ENCODE assay signal across 10 cellular contexts in genomic region chr2:219407343-219407742, GRCh38. TPM values are rescaled to one million over a fixed set of nuclear protein-coding genes. Genes with fewer than 3 reads are reported as not detected.
A peak's percentile ranks its signal among the peaks of the same experiment; 100 is the strongest.
DNase-seq lines count a peak whose midpoint lies in the region; ATAC-seq and TF ChIP-seq lines count a peak whose summit lies in the region.
"Not testable (repeated sequence)": the region's sequence is repeated elsewhere in the genome, so short reads cannot be mapped to it uniquely, and the experiment has no call there.
"Had no signal": no experiment of that assay in that cellular context is flagged by ENCODE, and none has a peak within 500 bp of the region (broad histone marks: within the 10 kb centered on the region; RNA-seq: fewer than 3 reads in every experiment).

No MANE protein-coding gene starts in this region.

- TF ChIP-seq POLR2A in stomach (IDR thresholded peaks at IDR 0.05), result not testable (repeated sequence)

- not testable (repeated sequence) for ATAC-seq in heart right ventricle, psoas muscle

- not testable (repeated sequence) for TF ChIP-seq RAD21 in SK-N-SH (IDR thresholded peaks at IDR 0.05; ENCODE audit: low read length)

- H3K27ac ChIP-seq in ACC112 (ENCODE audit: low read depth, low read length) (peak overlapping the region; percentile 57), SK-N-SH (ENCODE audit: low read depth in 2 of 2, low read length in 1 of 2) (peak overlapping the region in 1 of 2 experiments; percentile 80; a peak in 2 of 4 replicates), esophagus (ENCODE audit: low read depth in 2 of 2, low read length in 1 of 2) (peak overlapping the region; percentile 69 to 70), heart right ventricle (peak overlapping the region; percentile 35 to 96 (median 86)), mesodermal cell (ENCODE audit: low read depth, low read length, severe bottlenecking) (peak overlapping the region; percentile 90), psoas muscle (peak overlapping the region; percentile 98), stomach (peak overlapping the region in 4 of 5 donors; percentile 73 to 93 (median 79))

- H3K9ac ChIP-seq in SK-N-SH, result peak overlapping the region; percentile 8; the same call in 1 of the 2 replicates

- H2AFZ ChIP-seq in ACC112 (ENCODE audit: low read length, unreplicated experiment), result not testable (repeated sequence)
- H2AFZ ChIP-seq in SK-N-SH (ENCODE audit: low read depth), result peak overlapping the region; percentile 9; the same call in 1 of the 2 replicates

- not testable (repeated sequence) for H3K9me2 ChIP-seq in SK-N-SH

- not testable (repeated sequence) for DNase-seq in SK-N-SH, heart right ventricle, psoas muscle, stomach

- H4K20me1 ChIP-seq in SK-N-SH (ENCODE audit: insufficient read depth), result not testable (repeated sequence)

- 72% methylated on average over 5 of the region's 5 CpGs for WGBS in SK-N-SH (ENCODE audit: low lambda C conversion rate)
- 60 to 70% methylated on average over 5 of the region's 5 CpGs for WGBS in esophagus, 2 donors
- 68 to 78% methylated on average over 5 of the region's 5 CpGs for WGBS in heart right ventricle, 2 donors
- WGBS in mesodermal cell (ENCODE audit: insufficient coverage in 2 of 2), 2 experiments, result 67% methylated on average over 4 of the region's 5 CpGs; no CpG with 5 or more reads in 1 of the 2 experiments
- WGBS in psoas muscle, 3 donors, result 55 to 82% (median 58%) methylated on average over 5 of the region's 5 CpGs
- WGBS in stomach, 5 donors, result 55 to 78% (median 64%) methylated on average over 5 of the region's 5 CpGs

- intact Hi-C loops in heart right ventricle (cut with DNase I) (loop anchor here in 3 of 10 donors (10.0 kb wide), 2 partner anchors 47 to 237 kb away; no protein-coding TSS in a partner anchor), stomach (cut with DNase I; ENCODE audit: low total_unique reads) (loop anchor here (10.0 kb wide), 1 partner anchor 127 kb away; no protein-coding TSS in a partner anchor)
- intact Hi-C loops in psoas muscle (cut with DNase I), result not testable (repeated sequence)

- H3K4me1 ChIP-seq in ACC112 (ENCODE audit: control insufficient read depth, insufficient read depth, low read length, unreplicated experiment) (peaks cover 21% of the 10 kb centered on the region), SK-N-SH (ENCODE audit: control insufficient read depth in 1 of 2, insufficient read depth in 2 of 2, low read depth in 1 of 2, low read length in 1 of 2) (peaks cover 5 to 24% of the 10 kb centered on the region in 2 experiments; a peak in 3 of 4 replicates), heart right ventricle (peaks cover 0 to 66% (median 23%) of the 10 kb centered on the region in 9 donors), mesodermal cell (ENCODE audit: control insufficient read depth, insufficient read depth, low read length, poor library complexity, severe bottlenecking) (peaks cover 52% of the 10 kb centered on the region), psoas muscle (peaks cover 52% of the 10 kb centered on the region), stomach (peaks cover 0 to 37% (median 17%) of the 10 kb centered on the region in 4 donors)
- H3K4me1 ChIP-seq in esophagus (ENCODE audit: control insufficient read depth in 2 of 2, insufficient read depth in 2 of 2, low read length in 1 of 2), result not testable (repeated sequence)

- H3K9me3 ChIP-seq in SK-N-SH; esophagus (ENCODE audit: control insufficient read depth in 2 of 2, insufficient read depth in 1 of 2, low read depth in 1 of 2, low read length in 1 of 2); heart right ventricle; mesodermal cell (ENCODE audit: control insufficient read depth, low read length); psoas muscle; stomach: not testable (repeated sequence)

- not testable (repeated sequence) for H3K4me3 ChIP-seq in ACC112 (ENCODE audit: low read depth, low read length); SK-N-SH (ENCODE audit: low read depth in 2 of 2, low read length in 1 of 2); esophagus (ENCODE audit: low read depth in 1 of 2, low read length in 2 of 2); heart right ventricle; mesodermal cell (ENCODE audit: extremely low read depth, insufficient read depth, low read length, poor library complexity, severe bottlenecking); psoas muscle; stomach

- TF ChIP-seq EP300 in SK-N-SH (IDR thresholded peaks at IDR 0.05; ENCODE audit: borderline replicate concordance in 1 of 2, low read depth in 1 of 2, low read length in 1 of 2); stomach (IDR thresholded peaks at IDR 0.05): not testable (repeated sequence)

- not testable (repeated sequence) for H3K27me3 ChIP-seq in ACC112 (ENCODE audit: insufficient read depth, low read length); SK-N-SH (ENCODE audit: insufficient read depth); esophagus (ENCODE audit: control insufficient read depth in 1 of 2, insufficient read depth in 2 of 2, low read length in 2 of 2); heart right ventricle; psoas muscle (ENCODE audit: insufficient read depth in 3 of 3, low read length in 2 of 3)
- peaks cover 0 to 36% (median 0%) of the 10 kb centered on the region in 3 donors for H3K27me3 ChIP-seq in stomach

- POLR2A ChIA-PET in SK-N-SH (lab: Yijun Ruan, JAX), result interaction anchor here (0.6 kb wide), 1 partner anchor 66 kb away, joined by 3 read pairs; no protein-coding TSS in a partner anchor

- H3K79me2 ChIP-seq in ACC112 (ENCODE audit: control insufficient read depth, insufficient read depth, low read length, unreplicated experiment); SK-N-SH (ENCODE audit: insufficient read depth): not testable (repeated sequence)

- not testable (repeated sequence) for TF ChIP-seq CTCF in SK-N-SH (IDR thresholded peaks at IDR 0.05); heart right ventricle (IDR thresholded peaks at IDR 0.05); psoas muscle (IDR thresholded peaks at IDR 0.05); stomach (IDR thresholded peaks at IDR 0.05)

- not testable (repeated sequence) for H3F3A ChIP-seq in SK-N-SH (replicated peaks; ENCODE audit: insufficient read depth)

- not testable (repeated sequence) for H3K36me3 ChIP-seq in ACC112 (ENCODE audit: insufficient read depth, low read length); SK-N-SH (replicated peaks in 1 of 2; ENCODE audit: control insufficient read depth in 1 of 2, insufficient read depth in 2 of 2, low read length in 1 of 2); esophagus (ENCODE audit: control insufficient read depth in 2 of 2, insufficient read depth in 2 of 2, low read length in 1 of 2); heart right ventricle; mesodermal cell (ENCODE audit: control insufficient read depth, insufficient read depth, low read length); psoas muscle (ENCODE audit: insufficient read depth in 1 of 2, low read depth in 1 of 2); stomach

- peak overlapping the region; percentile 20 for H3K4me2 ChIP-seq in SK-N-SH

- CTCF ChIA-PET in SK-N-SH (lab: Yijun Ruan, JAX), result interaction anchor here (1.0 to 4.7 kb wide), 5 partner anchors 23 to 134 kb away, joined by 3 to 21 read pairs (median 16); no protein-coding TSS in a partner anchor

RNA-seq across cellular contexts. Expression of gene DES, which starts 10.8 kb away (rescaled TPM):
- polyA plus RNA-seq in SK-N-SH (2012; rRNA removed) (0.21 and 0.28 TPM in 2 replicates), esophagus (100 to 1,000 TPM; 672 to 686 TPM), heart right ventricle (over 10,000 TPM; 13,697 to 18,010 TPM), psoas muscle (over 10,000 TPM in 2 of 3 donors, 1,000 to 10,000 TPM in 1; 8,143 to 13,925 (median 13,727) TPM), stomach (100 to 1,000 TPM; 122 to 803 (median 204) TPM)
- 0.18 and 0.20 TPM in 2 replicates for polyA plus RNA-seq in SK-N-SH (2012; cell fraction: cytosol; rRNA removed)
- polyA plus RNA-seq in SK-N-SH (2012; cell fraction: nucleus; rRNA removed), result 0.07 and 0.26 TPM in 2 replicates
- total RNA-seq in heart right ventricle (over 10,000 TPM; 12,560 to 18,019 (median 15,816) TPM), psoas muscle (over 10,000 TPM; 12,653 to 14,820 (median 13,821) TPM), stomach (1,000 to 10,000 TPM; 1,078 to 5,539 (median 2,913) TPM)
- polyA plus RNA-seq in mesodermal cell (2013, experiment 1 of 2), result 4.8 TPM
- polyA plus RNA-seq in mesodermal cell (2013, experiment 2 of 2), result 5.1 TPM
- total RNA-seq: CD8-positive, alpha-beta T cell; OCI-LY7 had no signal
- polyA plus RNA-seq: GM12878 had no signal

RNA-seq across cellular contexts. Expression of gene DNPEP, which starts 19.6 kb away (rescaled TPM):
- polyA plus RNA-seq in SK-N-SH (2012; rRNA removed) (80.7 and 92.6 TPM in 2 replicates), esophagus (10 to 100 TPM; 46.2 to 49.6 TPM), heart right ventricle (10 to 100 TPM; 56.3 to 68.5 TPM), psoas muscle (10 to 100 TPM; 46.7 to 93.1 (median 68.7) TPM), stomach (100 to 1,000 TPM in 2 of 3 donors, 10 to 100 TPM in 1; 69.2 to 114 (median 105) TPM)
- polyA plus RNA-seq in SK-N-SH (2012; cell fraction: cytosol; rRNA removed), result 27.9 and 49.5 TPM in 2 replicates
- polyA plus RNA-seq in SK-N-SH (2012; cell fraction: nucleus; rRNA removed), result 188 and 246 TPM in 2 replicates
- total RNA-seq in heart right ventricle (100 to 1,000 TPM in 1 of 10 donors, 10 to 100 TPM in 9; 56.1 to 110 (median 74.0) TPM), psoas muscle (10 to 100 TPM; 60.9 to 88.3 (median 63.9) TPM), stomach (100 to 1,000 TPM in 1 of 5 donors, 10 to 100 TPM in 4; 32.7 to 147 (median 46.4) TPM)
- 63.0 TPM for polyA plus RNA-seq in mesodermal cell (2013, experiment 1 of 2)
- 50.6 TPM for polyA plus RNA-seq in mesodermal cell (2013, experiment 2 of 2)

RNA-seq across cellular contexts. Expression of gene SPEG, which starts 27.3 kb away (rescaled TPM):
- polyA plus RNA-seq in SK-N-SH (2012; rRNA removed) (98.3 and 107 TPM in 2 replicates), esophagus (10 to 100 TPM; 22.3 to 37.7 TPM), heart right ventricle (100 to 1,000 TPM in 1 of 2 donors, 10 to 100 TPM in 1; 62.9 to 130 TPM), psoas muscle (100 to 1,000 TPM in 2 of 3 donors, 10 to 100 TPM in 1; 34.8 to 190 (median 133) TPM), stomach (10 to 100 TPM in 1 of 3 donors, 1 to 10 TPM in 2; 9.8 to 65.1 (median 9.9) TPM)
- 27.8 and 36.3 TPM in 2 replicates for polyA plus RNA-seq in SK-N-SH (2012; cell fraction: cytosol; rRNA removed)
- polyA plus RNA-seq in SK-N-SH (2012; cell fraction: nucleus; rRNA removed), result 717 and 872 TPM in 2 replicates
- total RNA-seq in heart right ventricle (100 to 1,000 TPM in 9 of 10 donors, 10 to 100 TPM in 1; 97.2 to 151 (median 120) TPM), psoas muscle (100 to 1,000 TPM; 239 to 419 (median 304) TPM), stomach (100 to 1,000 TPM in 1 of 5 donors, 10 to 100 TPM in 3, 1 to 10 TPM in 1; 7.4 to 106 (median 30.4) TPM)
- polyA plus RNA-seq in mesodermal cell (2013, experiment 1 of 2), result 46.3 TPM
- 41.5 TPM for polyA plus RNA-seq in mesodermal cell (2013, experiment 2 of 2)

Comparison
In these comparisons a context has a peak if more than half of its experiments do, and no peak if none do; other contexts are left out.
1. RNA of gene DES, which starts 10.8 kb away (polyA plus RNA-seq): 13,697 to 18,010 TPM in heart right ventricle, 8,143 to 13,925 TPM in psoas muscle, 672 to 686 TPM in esophagus and 122 to 803 TPM in stomach; 0.07 to 0.28 TPM in SK-N-SH; every median in the first group is over 10 times any median in the second.